ENCODE assay signal across 5 cellular contexts in the genomic region with DNA sequence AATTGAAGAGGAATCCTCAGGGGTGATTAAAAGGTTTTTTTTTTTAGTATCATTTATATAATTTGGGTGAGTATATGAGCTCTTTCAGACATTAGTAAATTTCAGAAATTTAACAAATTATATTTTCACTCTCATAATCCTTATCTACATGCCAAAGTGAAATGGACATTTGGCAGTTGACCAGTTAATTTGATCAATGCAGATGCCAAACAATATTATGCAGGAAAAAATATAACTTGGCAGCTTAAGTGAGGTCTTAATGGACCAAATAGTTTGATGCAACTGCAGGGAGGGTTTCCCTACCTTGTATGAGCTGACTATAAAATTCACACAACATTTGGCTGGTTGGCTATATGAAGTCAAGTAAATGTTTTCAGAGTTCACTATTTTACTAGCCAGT.
"Had no signal": no experiment of that assay in that cellular context is flagged by ENCODE, and none has a peak within 500 bp of the region (broad histone marks: within the 10 kb centered on the region; RNA-seq: fewer than 3 reads in every experiment).

No MANE protein-coding gene starts in this region.

- H3K4me3 Mint-ChIP-seq: GM23338, H9 had no signal

- DNase-seq: H9, HCEC 1CT, IMR-90 had no signal

- H3K4me2 ChIP-seq: GM23338 had no signal

- H3K4me1 Mint-ChIP-seq: GM23338, H9 had no signal

- ATAC-seq: GM23338, K562 had no signal

- H3K27ac Mint-ChIP-seq: GM23338, H9 had no signal

- H2AFZ ChIP-seq: GM23338 had no signal

- H3K4me3 ChIP-seq: GM23338, K562 had no signal
